In genomic region chr6:20236899-20237600, GRCh38 we compare ENCODE assay signal across 25 cellular contexts. TPM values are rescaled to one million over a fixed set of nuclear protein-coding genes. Genes with fewer than 3 reads are reported as not detected.
DNase-seq lines count a peak whose midpoint lies in the region; ATAC-seq and TF ChIP-seq lines count a peak whose summit lies in the region.
"Had no signal": no experiment of that assay in that cellular context is flagged by ENCODE, and none has a peak within 500 bp of the region (broad histone marks: within the 10 kb centered on the region; RNA-seq: fewer than 3 reads in every experiment).

No MANE protein-coding gene starts in this region.

- no peaks in the 10 kb centered on the region for H3K36me3 ChIP-seq in HEK293 (ENCODE audit: control insufficient read depth in 2 of 2, insufficient read depth in 1 of 2, low read length in 2 of 2)
- no peaks in the 10 kb centered on the region for H3K36me3 ChIP-seq in PC-9 (ENCODE audit: low read depth)
- no peaks in the 10 kb centered on the region for H3K36me3 ChIP-seq in transverse colon
- H3K36me3 ChIP-seq: ascending aorta, gastroesophageal sphincter, tibial artery had no signal

- BruUV-seq in PC-9 (replicated peaks; lab: Mats Ljungman, UMichigan): TSS peak; percentile 47

- POLR2A ChIA-PET in HEK293 (lab: Yijun Ruan, JAX): interaction anchor here (0.5 kb wide), 1 partner anchor 43 kb away, joined by 4 read pairs; no protein-coding TSS in a partner anchor
- POLR2A ChIA-PET in PC-9 (lab: Charles Lee; ENCODE audit: unreplicated experiment): interaction anchor here (0.6 to 1.6 kb wide), 9 partner anchors 19 to 299 kb away, joined by 3 to 13 read pairs (median 5); no protein-coding TSS in a partner anchor

- H3K79me2 ChIP-seq in PC-9 (ENCODE audit: low read depth): no peaks in the 10 kb centered on the region

- H3K27me3 ChIP-seq in PC-9 (ENCODE audit: insufficient read depth, low read depth) (no peaks in the 10 kb centered on the region), transverse colon (no peaks in the 10 kb centered on the region)
- H3K27me3 ChIP-seq: ascending aorta, gastroesophageal sphincter had no signal

- no peaks in the 10 kb centered on the region for H3K4me1 ChIP-seq in HEK293 (ENCODE audit: control insufficient read depth, insufficient read depth, low read length)
- peaks cover 19% of the 10 kb centered on the region for H3K4me1 ChIP-seq in PC-9 (replicated peaks; ENCODE audit: insufficient read depth)
- H3K4me1 ChIP-seq in transverse colon: peaks cover 0 to 28% (median 3%) of the 10 kb centered on the region in 4 donors
- H3K4me1 ChIP-seq: ascending aorta, gastroesophageal sphincter, tibial artery had no signal

- intact Hi-C loops in PC-9 (cut with micrococcal nuclease; ENCODE audit: unreplicated experiment) (loop anchor here (1.0 to 2.0 kb wide), 5 partner anchors 25 to 164 kb away; partner anchors contain the start of genes E2F3 and MBOAT1), left colon (cut with DNase I, micrococcal nuclease) (no loop called here), transverse colon (cut with DNase I; ENCODE audit: low total_unique reads) (no loop called here), posterior cingulate gyrus (cut with DNase I) (no loop called here), left cardiac atrium (cut with DNase I) (no loop called here)

- DNase-seq in PC-9 (peak in 1 of 2 experiments; percentile 71), left colon (no peak), transverse colon (no peak), erythroblast (lab: John Stamatoyannopoulos, UW) (no peak), posterior cingulate gyrus (no peak), left cardiac atrium (no peak)
- DNase-seq: activated CD4-positive, alpha-beta T cell treated with anti-CD3 and anti-CD28 coated beads for 36 hours; activated CD8-positive, alpha-beta memory T cell treated with anti-CD3 and anti-CD28 coated beads for 24 hours; activated gamma-delta T cell; activated naive CD8-positive, alpha-beta T cell treated with anti-CD3 and anti-CD28 coated beads, Interleukin-2, amount 10 ng/mL, durations not matched to agents 7 days and 5 days; activated T-cell treated with anti-CD3 and anti-CD28 coated beads, Interleukin-2, amount 50 U/mL, for 1 hour; C1 segment of cervical spinal cord; cortex of kidney; NCI-H1092 treated with DMSO at 0.1 percent for 48 hours; NCI-H187 treated with DMSO at 0.1 percent for 48 hours; NCI-H69; RPMI8226; stimulated activated naive CD8-positive, alpha-beta T cell treated with anti-CD3 and anti-CD28 coated beads, Interleukin-15, amount 100 ng/mL, for 72 hours; tibial artery had no signal

- in situ Hi-C loops in transverse colon (cut with MboI; ENCODE audit: low pct_ligation_motif_present in 1 of 4, low pct_unique_long_range_greater_than_20kb in 1 of 4, low sequenced_read_pairs in 3 of 4): no loop called here

- TF ChIP-seq EP300 in transverse colon (IDR thresholded peaks at IDR 0.05; ENCODE audit: low read depth): no peak

- H2AFZ ChIP-seq in PC-9: no peak overlapping the region

- ATAC-seq in left colon: peak; percentile 88
- no peak for ATAC-seq in left cardiac atrium
- ATAC-seq: activated CD4-positive, alpha-beta T cell treated with anti-CD3 and anti-CD28 coated beads for 36 hours; gastroesophageal sphincter; natural killer cell treated with Interleukin-12 subunit alpha and Interleukin-12 subunit beta and Interleukin-15 and Interleukin-18, amount 100 ng/mL, for 72 hours; SK-N-SH treated with all-trans-retinoic acid at 6 μM for 48 hours; stimulated activated naive CD8-positive, alpha-beta T cell treated with anti-CD3 and anti-CD28 coated beads, Interleukin-15, amount 100 ng/mL, for 72 hours had no signal

- no peak overlapping the region for H3K27ac ChIP-seq in HEK293 (ENCODE audit: extremely low read depth, low read depth, low read length)
- H3K27ac ChIP-seq in PC-9: peak overlapping the region; percentile 37
- peak overlapping the region; percentile 66 to 78 (median 74) for H3K27ac ChIP-seq in transverse colon
- H3K27ac ChIP-seq: ascending aorta, gastroesophageal sphincter, skin epidermis, tibial artery had no signal

- peaks cover 3% of the 10 kb centered on the region; the same call in 1 of the 2 replicates for H3F3A ChIP-seq in PC-9 (ENCODE audit: insufficient read depth, low read depth)

- CTCF ChIA-PET in HEK293 (lab: Yijun Ruan, JAX) (interaction anchor here (0.7 to 1.3 kb wide), 4 partner anchors 107 to 454 kb away, joined by 3 to 5 read pairs (median 4); no protein-coding TSS in a partner anchor), PC-9 (lab: Charles Lee) (no interaction called here)

- H3K9me2 ChIP-seq in PC-9 (ENCODE audit: insufficient read depth): no peaks in the 10 kb centered on the region

- WGBS in transverse colon (ENCODE audit: low coverage in 1 of 2), 2 donors: 36 to 62% methylated on average over 2 of the region's 2 CpGs

- TF ChIP-seq CTCF in HEK293 (tag by site-specific recombination; IDR thresholded peaks at IDR 0.05) (no peak), PC-9 (conservative IDR thresholded peaks at IDR 0.05) (no peak), transverse colon (IDR thresholded peaks at IDR 0.05) (no peak)

- TF ChIP-seq POLR2A in transverse colon (IDR thresholded peaks at IDR 0.05) (no peak), erythroblast (IDR thresholded peaks at IDR 0.05; ENCODE audit: low read length) (no peak)

- H4K20me1 ChIP-seq in PC-9 (ENCODE audit: insufficient read depth): no peaks in the 10 kb centered on the region

- H3K9me3 ChIP-seq in HEK293 (ENCODE audit: control insufficient read depth, insufficient read depth, low read depth, low read length) (no peaks in the 10 kb centered on the region), PC-9 (ENCODE audit: insufficient read depth, low read depth) (no peaks in the 10 kb centered on the region), transverse colon (no peaks in the 10 kb centered on the region)
- H3K9me3 ChIP-seq: ascending aorta, gastroesophageal sphincter, tibial artery had no signal

- H3K4me3 ChIP-seq in HEK293 (ENCODE audit: low read depth, low read length) (no peak overlapping the region), PC-9 (no peak overlapping the region), transverse colon (no peak overlapping the region)
- H3K4me3 ChIP-seq: ascending aorta, gastroesophageal sphincter, skin epidermis, tibial artery had no signal

- peak overlapping the region; percentile 38 for H3K4me2 ChIP-seq in PC-9

TF ChIP-seq in HEK293, 187 proteins besides CTCF, POLR2A, EP300 and RAD21:
- TF ChIP-seq ZNF23 (tag by site-specific recombination; IDR thresholded peaks at IDR 0.05; ENCODE audit: borderline replicate concordance): no peak
- no peak for TF ChIP-seq ZNF776 (tag by site-specific recombination; IDR thresholded peaks at IDR 0.05; ENCODE audit: borderline replicate concordance)
- peak; percentile 54 for TF ChIP-seq KLF1 (tag by site-specific recombination; IDR thresholded peaks at IDR 0.05)
- no peak for TF ChIP-seq ZIC2 (tag by site-specific recombination; IDR thresholded peaks at IDR 0.05)
- no peak for TF ChIP-seq ZNF26 (tag by site-specific recombination; IDR thresholded peaks at IDR 0.05)
- no peak for TF ChIP-seq ZNF423 (tag by site-specific recombination; IDR thresholded peaks at IDR 0.05)

RNA-seq across cellular contexts. Expression of gene MBOAT1, which starts 24.8 kb away (rescaled TPM):
- total RNA-seq in PC-9 (2021) (19.7 and 22.0 TPM in 2 replicates), left colon (10 to 100 TPM; 54.7 to 72.6 TPM), transverse colon (10 to 100 TPM; 10.3 to 85.3 (median 66.5) TPM), left cardiac atrium (1 to 10 TPM; 5.1 to 6.1 TPM)
